18 cellular contexts compared by ENCODE assay signal in genomic region chr10:87848998-87849397, GRCh38. TPM values are rescaled to one million over a fixed set of nuclear protein-coding genes. Genes with fewer than 3 reads are reported as not detected.
DNase-seq lines count a peak whose midpoint lies in the region; ATAC-seq, FAIRE-seq and TF ChIP-seq lines count a peak whose summit lies in the region.
"Had no signal": no experiment of that assay in that cellular context is flagged by ENCODE, and none has a peak within 500 bp of the region (broad histone marks: within the 10 kb centered on the region; RNA-seq: fewer than 3 reads in every experiment).

No MANE protein-coding gene starts in this region.

- no peaks in the 10 kb centered on the region for H3K27me3 ChIP-seq in PC-3 (ENCODE audit: low read length)
- H3K27me3 ChIP-seq in bronchial epithelial cell (ENCODE audit: control insufficient read depth, insufficient read depth, low read length) = no peaks in the 10 kb centered on the region
- no peaks in the 10 kb centered on the region for H3K27me3 ChIP-seq in brain microvascular endothelial cell (replicated peaks)
- H3K27me3 ChIP-seq: BLaER1 treated with 17β-estradiol and CSF1 and Interleukin-3, amounts not matched to agents 10 nM and 100 nM had no signal

- no peaks in the 10 kb centered on the region for H4K20me1 ChIP-seq in PC-3 (ENCODE audit: low read length)
- H4K20me1 ChIP-seq: BLaER1 treated with 17β-estradiol and CSF1 and Interleukin-3, amounts not matched to agents 10 nM and 100 nM had no signal

- POLR2A ChIA-PET in HEK293 (lab: Yijun Ruan, JAX) (interaction anchor here (2.0 kb wide), 1 partner anchor 31 kb away, joined by 5 read pairs; the partner anchor contains the start of gene ATAD1), PC-3 (lab: Charles Lee; ENCODE audit: unreplicated experiment) (no interaction called here)

- CTCF ChIA-PET in HEK293 (lab: Yijun Ruan, JAX) (interaction anchor here (0.6 to 4.5 kb wide), 5 partner anchors 10 to 658 kb away, joined by 3 to 26 read pairs (median 3); no protein-coding TSS in a partner anchor), PC-3 (lab: Charles Lee) (no interaction called here)

- intact Hi-C loops in PC-3 (cut with micrococcal nuclease) = no loop called here
- intact Hi-C loops in kidney (cut with DNase I) = no loop called here

- no peak overlapping the region for H2AFZ ChIP-seq in PC-3 (ENCODE audit: low read length)
- H2AFZ ChIP-seq: GM23248 had no signal

- no peaks in the 10 kb centered on the region for H3K36me3 ChIP-seq in HEK293 (ENCODE audit: control insufficient read depth in 2 of 2, insufficient read depth in 1 of 2, low read length in 2 of 2)
- H3K36me3 ChIP-seq in PC-3 (ENCODE audit: low read depth, low read length) = no peaks in the 10 kb centered on the region
- H3K36me3 ChIP-seq in bronchial epithelial cell (ENCODE audit: control insufficient read depth, insufficient read depth, low read length) = no peaks in the 10 kb centered on the region
- no peaks in the 10 kb centered on the region for H3K36me3 ChIP-seq in brain microvascular endothelial cell (replicated peaks)
- H3K36me3 ChIP-seq in kidney (ENCODE audit: control insufficient read depth in 1 of 2, insufficient read depth in 2 of 2, low read length in 2 of 2) = no peaks in the 10 kb centered on the region
- H3K36me3 ChIP-seq: BLaER1 treated with 17β-estradiol and CSF1 and Interleukin-3, amounts not matched to agents 10 nM and 100 nM; HAP-1 had no signal

- no peak overlapping the region for H3K27ac ChIP-seq in HEK293 (ENCODE audit: extremely low read depth, low read depth, low read length)
- 0 out of 2 replicates have a peak overlapping the region, but pooled peaks have one; percentile 50 for H3K27ac ChIP-seq in PC-3 (ENCODE audit: low read length)
- no peak overlapping the region for H3K27ac ChIP-seq in brain microvascular endothelial cell
- no peak overlapping the region for H3K27ac ChIP-seq in kidney (ENCODE audit: low read depth in 2 of 2, low read length in 2 of 2)
- H3K27ac ChIP-seq: BLaER1 treated with 17β-estradiol and CSF1 and Interleukin-3, amounts not matched to agents 10 nM and 100 nM; GM23248 had no signal

- no peaks in the 10 kb centered on the region for H3K9me2 ChIP-seq in PC-3 (replicated peaks; ENCODE audit: low read length)

- H3K4me3 ChIP-seq in HEK293 (ENCODE audit: low read depth, low read length) (no peak overlapping the region), PC-3 (ENCODE audit: low read length) (no peak overlapping the region), bronchial epithelial cell (ENCODE audit: low read depth, low read length) (no peak overlapping the region), brain microvascular endothelial cell (ENCODE audit: low read depth, low read length) (no peak overlapping the region), kidney (ENCODE audit: low read length in 2 of 2) (no peak overlapping the region)
- H3K4me3 ChIP-seq: BLaER1 treated with 17β-estradiol and CSF1 and Interleukin-3, amounts not matched to agents 10 nM and 100 nM; GM12878; GM23248; HAP-1 had no signal

- in situ Hi-C loops in Caki2 (cut with HindIII; ENCODE audit: low pct_unique_long_range_greater_than_20kb, low sequenced_read_pairs) = no loop called here
- in situ Hi-C loops in brain microvascular endothelial cell (cut with HindIII; ENCODE audit: low pct_ligation_motif_present, low sequenced_read_pairs) = no loop called here

- no peak for FAIRE-seq in bronchial epithelial cell (lab: Jason Lieb, UNC)
- no peak for FAIRE-seq in kidney (lab: Jason Lieb, UNC)
- FAIRE-seq: GM12878, HepG2 had no signal

- no peaks in the 10 kb centered on the region for H3K79me2 ChIP-seq in PC-3 (ENCODE audit: low read length)

- TF ChIP-seq CTCF in HEK293 (tag by site-specific recombination; IDR thresholded peaks at IDR 0.05) (no peak), PC-3 (conservative IDR thresholded peaks at IDR 0.05; ENCODE audit: low read depth, low read length) (no peak), bronchial epithelial cell (IDR thresholded peaks at IDR 0.05; ENCODE audit: insufficient read depth, low read length, severe bottlenecking) (no peak), brain microvascular endothelial cell (IDR thresholded peaks at IDR 0.05; ENCODE audit: low read depth, low read length, missing control alignments) (no peak), kidney (IDR thresholded peaks at IDR 0.05; ENCODE audit: borderline replicate concordance, extremely low read depth, insufficient read depth) (no peak)

- H3K9ac ChIP-seq in PC-3 (ENCODE audit: low read length) (no peak overlapping the region), kidney (ENCODE audit: low read length in 2 of 2) (no peak overlapping the region)
- H3K9ac ChIP-seq: BLaER1 treated with 17β-estradiol and CSF1 and Interleukin-3, amounts not matched to agents 10 nM and 100 nM; GM23248 had no signal

- no peak for ATAC-seq in PC-3
- ATAC-seq: CD8-positive, alpha-beta T cell; GM12878; HepG2 had no signal

- no TSS peak for BruUV-seq in PC-3 (replicated peaks; lab: Mats Ljungman, UMichigan)

- H3K9me3 ChIP-seq in HEK293 (ENCODE audit: control insufficient read depth, insufficient read depth, low read depth, low read length) (no peaks in the 10 kb centered on the region), PC-3 (ENCODE audit: low read length) (no peaks in the 10 kb centered on the region), kidney (ENCODE audit: control insufficient read depth in 1 of 2, low read length in 2 of 2) (no peaks in the 10 kb centered on the region)
- H3K9me3 ChIP-seq: BLaER1 treated with 17β-estradiol and CSF1 and Interleukin-3, amounts not matched to agents 10 nM and 100 nM; HAP-1 had no signal

- DNase-seq in Caki2 (ENCODE audit: low read depth) = peak; percentile 19
- DNase-seq in PC-3 = peak; percentile 30
- peak; percentile 56 for DNase-seq in bronchial epithelial cell (ENCODE audit: low read depth)
- DNase-seq in brain microvascular endothelial cell = no peak
- DNase-seq in kidney = no peak
- DNase-seq in activated naive CD4-positive, alpha-beta T cell (lab: John Stamatoyannopoulos, UW) = no peak
- DNase-seq: CD8-positive, alpha-beta T cell; DMS 273 treated with DMSO at 0.1 percent for 48 hours; DMS53; DND-41; EL; GM23248 had no signal

- H3K4me2 ChIP-seq in PC-3 (ENCODE audit: low read length) = no peak overlapping the region
- H3K4me2 ChIP-seq: BLaER1 treated with 17β-estradiol and CSF1 and Interleukin-3, amounts not matched to agents 10 nM and 100 nM had no signal

- peaks cover 14% of the 10 kb centered on the region for H3F3A ChIP-seq in PC-3 (ENCODE audit: low read length, unreplicated experiment)

- peaks cover 20% of the 10 kb centered on the region for H3K4me1 ChIP-seq in HEK293 (ENCODE audit: control insufficient read depth, insufficient read depth, low read length)
- peaks cover 45% of the 10 kb centered on the region for H3K4me1 ChIP-seq in PC-3 (ENCODE audit: insufficient read depth, low read length)
- peaks cover 0 to 3% of the 10 kb centered on the region in 2 donors for H3K4me1 ChIP-seq in kidney (ENCODE audit: control insufficient read depth in 1 of 2, insufficient read depth in 1 of 2, low read depth in 1 of 2, low read length in 2 of 2)

TF ChIP-seq in HEK293, 187 proteins besides CTCF, POLR2A, EP300 and RAD21 (continues in another document):
- TF ChIP-seq ZNF324 (tag by site-specific recombination; IDR thresholded peaks at IDR 0.05) (no peak), ZNF404 (tag by site-specific recombination; IDR thresholded peaks at IDR 0.05) (no peak), SCRT1 (tag by site-specific recombination; IDR thresholded peaks at IDR 0.05; ENCODE audit: borderline replicate concordance) (peak; percentile 83), ZNF2 (tag by site-specific recombination; IDR thresholded peaks at IDR 0.05) (no peak), KLF16 (tag by site-specific recombination; IDR thresholded peaks at IDR 0.05) (no peak), ZNF777 (tag by site-specific recombination; IDR thresholded peaks at IDR 0.05; ENCODE audit: borderline replicate concordance) (no peak), WT1 (tag by site-specific recombination; IDR thresholded peaks at IDR 0.05) (peak; percentile 33), ZNF16 (tag by site-specific recombination; IDR thresholded peaks at IDR 0.05; ENCODE audit: low read depth) (no peak)

RNA-seq across cellular contexts. Expression of gene KLLN, which starts 14.3 kb away (rescaled TPM):
- total RNA-seq in Caki2 (2014; rRNA removed; shearing (Covaris generic); ENCODE audit: low replicate concordance) = 0.54 TPM in 1 of 2 replicates, not detected in the other
- total RNA-seq in PC-3 (2014; rRNA removed) (0.15 and 0.23 TPM in 2 replicates), bronchial epithelial cell (0.13 and 0.26 TPM in 2 replicates), kidney (1.7 TPM)
- polyA plus RNA-seq in kidney (ENCODE audit: insufficient read depth, low read depth, low replicate concordance) = 0.82 TPM
- total RNA-seq: H4 had no signal

RNA-seq across cellular contexts. Expression of gene PTEN, which starts 14.4 kb away (rescaled TPM):
- total RNA-seq in Caki2 (2014; rRNA removed; shearing (Covaris generic); ENCODE audit: low replicate concordance) = 26.4 and 45.6 TPM in 2 replicates
- total RNA-seq in PC-3 (2014; rRNA removed) = 7.8 and 18.5 TPM in 2 replicates
- total RNA-seq in bronchial epithelial cell = 90.0 and 101 TPM in 2 replicates
- total RNA-seq in kidney = 154 TPM
- polyA plus RNA-seq in kidney (ENCODE audit: insufficient read depth, low read depth, low replicate concordance) = 22.3 TPM
- total RNA-seq: H4 had no signal

RNA-seq across cellular contexts. Expression of gene ATAD1, which starts 31.0 kb away (rescaled TPM):
- total RNA-seq in Caki2 (2014; rRNA removed; shearing (Covaris generic); ENCODE audit: low replicate concordance) = 22.6 and 37.7 TPM in 2 replicates
- total RNA-seq in PC-3 (2014; rRNA removed) (14.9 and 15.7 TPM in 2 replicates), bronchial epithelial cell (63.0 and 73.7 TPM in 2 replicates), kidney (57.3 TPM)
- 22.0 TPM for polyA plus RNA-seq in kidney (ENCODE audit: insufficient read depth, low read depth, low replicate concordance)

Comparison
In these comparisons a context has a peak if more than half of its experiments do, and no peak if none do; other contexts are left out.
1. DNase-seq: peak in Caki2 (single experiment), PC-3 (single experiment) and bronchial epithelial cell (single experiment); none in brain microvascular endothelial cell (single experiment), kidney (single experiment) and activated naive CD4-positive, alpha-beta T cell (0 of 4).